1 cellular context compared by ENCODE assay signal in genomic region chr3:47163023-47163989, GRCh38.
TF ChIP-seq lines count a peak whose summit lies in the region.

No MANE protein-coding gene starts in this region.

TF ChIP-seq in IMR-90, 13 proteins besides CTCF, POLR2A, EP300 and RAD21 (continued from another document):
- TF ChIP-seq USF2 (IDR thresholded peaks at IDR 0.05; ENCODE audit: low read depth, low read length), result no peak
TF ChIP-seq in IMR-90: peak in this region for 3.
